In genomic region chr19:17158584-17158983, GRCh38 we compare ENCODE assay signal across 28 cellular contexts.
"Had no signal": no experiment of that assay in that cellular context is flagged by ENCODE, and none has a peak within 500 bp of the region (broad histone marks: within the 10 kb centered on the region; RNA-seq: fewer than 3 reads in every experiment).

No MANE protein-coding gene starts in this region.

- H2AFZ ChIP-seq: parathyroid adenoma had no signal

- H3K27me3 Mint-ChIP-seq: naive thymus-derived CD8-positive, alpha-beta T cell; natural killer cell treated with Interleukin-12 subunit alpha and Interleukin-12 subunit beta and Interleukin-15 and Interleukin-18, amount 100 ng/mL, for 72 hours; progenitor cell of endocrine pancreas; stimulated activated naive B cell treated with anti-CD40 and anti-IgM and Interleukin-4, amounts not matched to agents 10 μg/mL and 1 μg/mL and 100 μg/mL, for 72 hours; stimulated activated naive CD8-positive, alpha-beta T cell treated with anti-CD3 and anti-CD28 coated beads, Interleukin-15, Interleukin-2, amounts not matched to agents 100 ng/mL and 50 ng/mL, for 24 hours had no signal

- H3K27ac ChIP-seq: ovary, parathyroid adenoma, psoas muscle, sigmoid colon, stomach, thoracic aorta, thyroid gland, tibial nerve, vagina had no signal

- DNase-seq: naive thymus-derived CD8-positive, alpha-beta T cell; nephron progenitor cell; nucleus accumbens; ovary; psoas muscle; right cardiac atrium; right lobe of liver; sigmoid colon; small intestine; stimulated activated CD4-positive, alpha-beta T cell treated with anti-CD3 and anti-CD28 coated beads, Interleukin-15, amount 100 ng/mL, for 24 hours; stimulated activated CD4-positive, alpha-beta T cell treated with anti-CD3 and anti-CD28 coated beads, Interleukin-2, amount 100 ng/mL, for 24 hours; stimulated activated CD4-positive, alpha-beta T cell treated with anti-CD3 and anti-CD28 coated beads, Interleukin-2, amount 100 ng/mL, for 48 hours; stimulated activated CD4-positive, alpha-beta T cell treated with anti-CD3 and anti-CD28 coated beads, Interleukin-4, amount 100 ng/mL, for 24 hours; stimulated activated naive B cell treated with anti-CD40 and anti-IgM and Interleukin-4, amounts not matched to agents 10 μg/mL and 1 μg/mL and 100 μg/mL, for 72 hours; stimulated activated naive CD4-positive, alpha-beta T cell treated with Interleukin-2 at 50 U/mL for 16 hours; stomach; thyroid gland; trophoblast cell; upper lobe of left lung had no signal

- H3K36me3 Mint-ChIP-seq: stimulated activated effector memory CD8-positive, alpha-beta T cell treated with anti-CD3 and anti-CD28 coated beads, Interleukin-12 subunit alpha, Interleukin-12 subunit beta, amount 100 ng/mL, for 72 hours had no signal

- H3K4me1 Mint-ChIP-seq: nephron progenitor cell, neural crest cell had no signal

- H3K4me3 Mint-ChIP-seq: naive thymus-derived CD8-positive, alpha-beta T cell; natural killer cell treated with Interleukin-12 subunit alpha and Interleukin-12 subunit beta and Interleukin-15 and Interleukin-18, amount 100 ng/mL, for 72 hours; nephron progenitor cell; neural crest cell; stimulated activated effector memory CD8-positive, alpha-beta T cell treated with anti-CD3 and anti-CD28 coated beads, Interleukin-12 subunit alpha, Interleukin-12 subunit beta, amount 100 ng/mL, for 72 hours; stimulated activated naive B cell treated with anti-CD40 and anti-IgM and Interleukin-4, amounts not matched to agents 10 μg/mL and 1 μg/mL and 100 μg/mL, for 72 hours; stimulated activated naive CD8-positive, alpha-beta T cell treated with anti-CD3 and anti-CD28 coated beads, Interleukin-15, Interleukin-2, amounts not matched to agents 100 ng/mL and 50 ng/mL, for 24 hours had no signal

- H3K9me3 Mint-ChIP-seq: natural killer cell treated with Interleukin-12 subunit alpha and Interleukin-12 subunit beta and Interleukin-15 and Interleukin-18, amount 100 ng/mL, for 72 hours; stimulated activated effector memory CD8-positive, alpha-beta T cell treated with anti-CD3 and anti-CD28 coated beads, Interleukin-12 subunit alpha, Interleukin-12 subunit beta, amount 100 ng/mL, for 72 hours; stimulated activated naive B cell treated with anti-CD40 and anti-IgM and Interleukin-4, amounts not matched to agents 10 μg/mL and 1 μg/mL and 100 μg/mL, for 72 hours; stimulated activated naive CD8-positive, alpha-beta T cell treated with anti-CD3 and anti-CD28 coated beads, Interleukin-15, Interleukin-2, amounts not matched to agents 100 ng/mL and 50 ng/mL, for 24 hours had no signal

- H3K9ac ChIP-seq: parathyroid adenoma had no signal

- ATAC-seq: naive thymus-derived CD8-positive, alpha-beta T cell; natural killer cell treated with Interleukin-12 subunit alpha and Interleukin-12 subunit beta and Interleukin-15 and Interleukin-18, amount 100 ng/mL, for 72 hours; psoas muscle; right cardiac atrium; stimulated activated effector memory CD8-positive, alpha-beta T cell treated with anti-CD3 and anti-CD28 coated beads, Interleukin-12 subunit alpha, Interleukin-12 subunit beta, amount 100 ng/mL, for 72 hours; stimulated activated naive B cell treated with anti-CD40 and anti-IgM and Interleukin-4, amounts not matched to agents 10 μg/mL and 1 μg/mL and 100 μg/mL, for 72 hours had no signal

- H3K27me3 ChIP-seq: ovary, right lobe of liver, sigmoid colon, stomach, thyroid gland, tibial nerve, upper lobe of left lung, vagina had no signal

- H3K27ac Mint-ChIP-seq: natural killer cell treated with Interleukin-12 subunit alpha and Interleukin-12 subunit beta and Interleukin-15 and Interleukin-18, amount 100 ng/mL, for 72 hours; nephron progenitor cell; progenitor cell of endocrine pancreas; stimulated activated effector memory CD8-positive, alpha-beta T cell treated with anti-CD3 and anti-CD28 coated beads, Interleukin-12 subunit alpha, Interleukin-12 subunit beta, amount 100 ng/mL, for 72 hours; stimulated activated naive CD8-positive, alpha-beta T cell treated with anti-CD3 and anti-CD28 coated beads, Interleukin-15, Interleukin-2, amounts not matched to agents 100 ng/mL and 50 ng/mL, for 24 hours had no signal

- H3K4me3 ChIP-seq: ovary, psoas muscle, right lobe of liver, sigmoid colon, stomach, thoracic aorta, thyroid gland, tibial nerve, upper lobe of left lung, vagina had no signal

- H3K4me1 ChIP-seq: parathyroid adenoma, psoas muscle, sigmoid colon, stomach, thyroid gland, upper lobe of left lung, vagina had no signal

- H3K9me3 ChIP-seq: ovary, psoas muscle, right lobe of liver, stomach, thoracic aorta, thyroid gland, vagina had no signal

- H3K79me2 ChIP-seq: parathyroid adenoma had no signal

- H3K36me3 ChIP-seq: ovary had no signal
